Comparison of ENCODE assay signal across 12 cellular contexts in the genomic region with DNA sequence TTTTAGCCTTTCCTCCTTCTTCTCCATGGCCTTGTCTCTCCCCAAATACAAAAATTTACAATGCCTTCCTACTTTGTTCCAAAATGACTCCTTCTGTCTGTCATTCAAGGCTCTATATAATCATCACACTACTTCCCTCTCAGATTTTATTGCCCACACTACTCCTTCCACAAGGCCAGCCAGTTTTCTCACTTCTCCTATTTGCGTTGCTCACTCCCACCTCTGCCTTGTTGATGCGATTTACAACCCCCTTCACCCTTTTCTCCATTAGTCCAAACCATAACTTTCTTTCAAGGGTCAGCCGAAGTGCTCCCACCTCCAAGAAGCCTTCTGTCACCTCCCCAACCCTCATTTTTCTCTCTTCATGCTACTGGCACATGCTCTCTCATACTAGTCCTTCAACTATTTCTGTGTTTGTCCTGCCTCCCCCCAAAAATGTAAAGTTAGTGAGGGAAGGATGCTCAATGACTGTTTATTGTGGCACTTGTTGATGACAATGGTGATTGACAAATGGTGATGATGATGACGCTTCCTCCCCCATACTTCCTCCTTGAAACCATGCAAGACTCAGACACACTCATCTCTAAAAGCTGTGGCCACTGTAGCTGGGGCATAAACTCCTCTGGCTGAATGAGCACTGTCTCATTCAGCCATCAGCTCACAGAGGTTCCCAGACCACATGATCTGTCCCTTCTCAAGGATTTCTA. TPM values are rescaled to one million over a fixed set of nuclear protein-coding genes. Genes with fewer than 3 reads are reported as not detected.
A peak's percentile ranks its signal among the peaks of the same experiment; 100 is the strongest.
DNase-seq lines count a peak whose midpoint lies in the region; ATAC-seq, FAIRE-seq and TF ChIP-seq lines count a peak whose summit lies in the region.
"Had no signal": no experiment of that assay in that cellular context is flagged by ENCODE, and none has a peak within 500 bp of the region (broad histone marks: within the 10 kb centered on the region; RNA-seq: fewer than 3 reads in every experiment).

No MANE protein-coding gene starts in this region.

- FAIRE-seq in kidney (lab: Jason Lieb, UNC) = no peak
- FAIRE-seq in RCC 7860 (lab: Jason Lieb, UNC) = no peak
- FAIRE-seq: keratinocyte had no signal

- DNase-seq in activated naive CD8-positive, alpha-beta T cell treated with anti-CD3 and anti-CD28 coated beads for 36 hours = no peak
- DNase-seq in NCI-H82 treated with DMSO at 0.1 percent for 48 hours (lab: John Stamatoyannopoulos, UW; ENCODE audit: unreplicated experiment) (no peak), HuH-7.5 (ENCODE audit: low spot score) (no peak), kidney (no peak), RCC 7860 (ENCODE audit: low spot score) (no peak)
- DNase-seq: IMR-90, stomach had no signal

- peaks cover 3% of the 10 kb centered on the region for H3K36me3 Mint-ChIP-seq in activated naive CD8-positive, alpha-beta T cell treated with anti-CD3 and anti-CD28 coated beads for 36 hours

- H3K4me3 Mint-ChIP-seq in activated naive CD8-positive, alpha-beta T cell treated with anti-CD3 and anti-CD28 coated beads for 36 hours = no peak overlapping the region

- TF ChIP-seq CTCF in kidney (IDR thresholded peaks at IDR 0.05; ENCODE audit: borderline replicate concordance, extremely low read depth, insufficient read depth) = no peak

- ATAC-seq in GM18519 (IDR thresholded peaks at IDR 0.05; ENCODE audit: low FRiP score, unreplicated experiment) (peak; percentile 90), GM21447 (IDR thresholded peaks at IDR 0.05; ENCODE audit: unreplicated experiment) (peak; percentile 60), HG03196 (IDR thresholded peaks at IDR 0.05; ENCODE audit: unreplicated experiment) (peak; percentile 69)

- H3K9ac ChIP-seq in kidney (ENCODE audit: low read length in 2 of 2) = no peak overlapping the region

- H3K27me3 Mint-ChIP-seq in activated naive CD8-positive, alpha-beta T cell treated with anti-CD3 and anti-CD28 coated beads for 36 hours = no peaks in the 10 kb centered on the region

- no peak overlapping the region for H3K27ac ChIP-seq in kidney (ENCODE audit: low read depth in 2 of 2, low read length in 2 of 2)
- H3K27ac ChIP-seq: right atrium auricular region, stomach had no signal

- H3K27ac Mint-ChIP-seq in activated naive CD8-positive, alpha-beta T cell treated with anti-CD3 and anti-CD28 coated beads for 36 hours = peak overlapping the region; percentile 4

- intact Hi-C loops in kidney (cut with DNase I) = no loop called here

- H3K4me1 ChIP-seq in kidney (ENCODE audit: control insufficient read depth in 1 of 2, insufficient read depth in 1 of 2, low read depth in 1 of 2, low read length in 2 of 2) = no peaks in the 10 kb centered on the region

- H3K9me3 Mint-ChIP-seq in activated naive CD8-positive, alpha-beta T cell treated with anti-CD3 and anti-CD28 coated beads for 36 hours = peaks cover 4% of the 10 kb centered on the region

- H3K9me3 ChIP-seq in kidney (ENCODE audit: control insufficient read depth in 1 of 2, low read length in 2 of 2) = no peaks in the 10 kb centered on the region
- H3K9me3 ChIP-seq: right atrium auricular region had no signal

- H3K4me3 ChIP-seq in kidney (ENCODE audit: low read length in 2 of 2) = no peak overlapping the region
- H3K4me3 ChIP-seq: right atrium auricular region, stomach had no signal

- H3K36me3 ChIP-seq in kidney (ENCODE audit: control insufficient read depth in 1 of 2, insufficient read depth in 2 of 2, low read length in 2 of 2) = no peaks in the 10 kb centered on the region
- H3K36me3 ChIP-seq: right atrium auricular region, stomach had no signal

- H3K4me1 Mint-ChIP-seq in activated naive CD8-positive, alpha-beta T cell treated with anti-CD3 and anti-CD28 coated beads for 36 hours = peaks cover 30% of the 10 kb centered on the region

RNA-seq across cellular contexts. Expression of gene XKRX, which starts 2.7 kb away (rescaled TPM):
- total RNA-seq in activated naive CD8-positive, alpha-beta T cell treated with anti-CD3 and anti-CD28 coated beads for 36 hours = under 1 TPM; 0.41 to 0.60 TPM
- total RNA-seq in kidney = 0.63 TPM
- polyA plus RNA-seq in kidney (ENCODE audit: insufficient read depth, low read depth, low replicate concordance) = not detected

RNA-seq across cellular contexts. Expression of gene ARL13A, which starts 38.1 kb away (rescaled TPM):
- not detected for total RNA-seq in activated naive CD8-positive, alpha-beta T cell treated with anti-CD3 and anti-CD28 coated beads for 36 hours
- total RNA-seq in kidney = not detected
- polyA plus RNA-seq in kidney (ENCODE audit: insufficient read depth, low read depth, low replicate concordance) = not detected
- total RNA-seq: IMR-90, right atrium auricular region, stomach had no signal
- polyA plus RNA-seq: IMR-90, keratinocyte, stomach had no signal

RNA-seq across cellular contexts. Expression of gene NOX1, which starts 57.2 kb away (rescaled TPM):
- not detected for total RNA-seq in activated naive CD8-positive, alpha-beta T cell treated with anti-CD3 and anti-CD28 coated beads for 36 hours
- not detected for total RNA-seq in kidney
- not detected for polyA plus RNA-seq in kidney (ENCODE audit: insufficient read depth, low read depth, low replicate concordance)
- total RNA-seq: IMR-90 had no signal
- polyA plus RNA-seq: IMR-90, keratinocyte, stomach had no signal
